11 cellular contexts compared by ENCODE assay signal in the genomic region with DNA sequence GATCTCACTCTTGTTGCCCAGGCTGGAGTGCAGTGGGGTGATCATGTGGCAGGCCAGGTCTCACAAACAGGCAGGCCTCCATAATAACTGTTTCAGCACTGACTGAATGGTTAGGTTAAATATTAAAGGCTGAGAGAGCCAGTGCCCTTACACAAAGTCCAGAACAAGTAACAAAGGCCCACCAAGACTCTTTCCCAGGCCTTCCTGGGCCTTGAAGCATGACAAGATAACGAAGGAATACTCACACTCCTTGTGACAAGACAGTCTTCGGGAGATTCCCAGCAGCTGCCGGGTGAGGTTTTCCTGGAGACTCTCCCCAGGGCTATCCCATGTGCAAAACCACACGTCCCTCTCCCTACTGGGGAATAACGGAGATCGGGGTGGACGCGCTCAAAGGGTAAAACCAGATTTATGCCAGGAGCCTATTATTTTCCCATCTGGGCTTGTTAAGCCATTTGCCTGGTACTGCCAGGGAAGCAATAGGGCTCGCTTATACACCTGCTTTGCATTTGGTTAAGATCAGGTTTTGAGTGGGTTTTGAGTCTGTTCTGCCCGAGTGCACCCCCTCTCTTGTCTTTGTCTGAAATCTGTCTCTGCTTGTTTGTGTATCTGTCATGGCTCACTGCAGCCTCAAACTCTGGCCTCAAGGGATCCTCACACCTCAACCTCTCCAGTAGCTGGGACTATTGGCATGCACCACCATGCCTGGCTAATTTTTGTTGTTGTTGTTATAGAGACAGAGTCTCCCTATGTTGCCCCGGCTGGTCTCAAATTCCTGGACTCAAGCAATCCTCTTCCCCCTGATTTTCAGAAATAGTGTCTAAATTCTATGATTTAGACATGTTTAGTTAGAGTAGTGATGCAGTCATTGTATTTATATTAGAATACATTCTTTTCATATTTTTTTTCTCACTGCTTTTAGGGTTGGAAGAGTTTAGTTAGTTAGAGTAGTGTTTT. TPM values are rescaled to one million over a fixed set of nuclear protein-coding genes. Genes with fewer than 3 reads are reported as not detected.
DNase-seq lines count a peak whose midpoint lies in the region; ATAC-seq lines count a peak whose summit lies in the region.
"Had no signal": no experiment of that assay in that cellular context is flagged by ENCODE, and none has a peak within 500 bp of the region (broad histone marks: within the 10 kb centered on the region; RNA-seq: fewer than 3 reads in every experiment).

No MANE protein-coding gene starts in this region.

- H3K27me3 Mint-ChIP-seq in stimulated activated memory B cell treated with anti-CD40 and anti-IgM and Interleukin-4, amounts not matched to agents 10 μg/mL and 1 μg/mL and 100 μg/mL, for 72 hours: peaks cover 20% of the 10 kb centered on the region

- no peak overlapping the region for H2AK5ac ChIP-seq in trophoblast cell (ENCODE audit: low read length)

- H4K8ac ChIP-seq in trophoblast cell (ENCODE audit: low read depth, low read length): no peak overlapping the region

- H3K4me1 Mint-ChIP-seq in stimulated activated memory B cell treated with anti-CD40 and anti-IgM and Interleukin-4, amounts not matched to agents 10 μg/mL and 1 μg/mL and 100 μg/mL, for 72 hours: peaks cover 23% of the 10 kb centered on the region

- H2BK12ac ChIP-seq in trophoblast cell (ENCODE audit: low read length): no peak overlapping the region

- H3K79me2 ChIP-seq in trophoblast cell (ENCODE audit: control insufficient read depth, insufficient read depth, low read length, poor library complexity): no peaks in the 10 kb centered on the region

- no peaks in the 10 kb centered on the region for H3K36me3 Mint-ChIP-seq in stimulated activated memory B cell treated with anti-CD40 and anti-IgM and Interleukin-4, amounts not matched to agents 10 μg/mL and 1 μg/mL and 100 μg/mL, for 72 hours

- H3K4me3 ChIP-seq in trophoblast cell (ENCODE audit: low read depth, low read length): no peak overlapping the region
- H3K4me3 ChIP-seq: ovary had no signal

- H3K18ac ChIP-seq in trophoblast cell (ENCODE audit: low read length): no peak overlapping the region

- peak; percentile 16 for DNase-seq in NCI-H2107 (lab: John Stamatoyannopoulos, UW)
- no peak for DNase-seq in trophoblast cell
- no peak for DNase-seq in HPDE6-E6E7 (ENCODE audit: extremely low spot score)
- DNase-seq in SKM-1 treated with dmso at 0.1 percent for 144 hours (lab: John Stamatoyannopoulos, UW; ENCODE audit: unreplicated experiment): no peak
- DNase-seq: activated effector memory CD4-positive, alpha-beta T cell treated with anti-CD3 and anti-CD28 coated beads, Interleukin-2, amount 50 U/mL, for 16 hours; dermis blood vessel endothelial cell; NCI-H226; ovary had no signal

- no CpG with 5 or more reads among the region's 11 CpGs for WGBS in trophoblast cell (ENCODE audit: extremely low coverage, insufficient coverage, insufficient read length)

- no peak overlapping the region for H2BK120ac ChIP-seq in trophoblast cell (ENCODE audit: insufficient read depth, low read length, poor library complexity)

- H3K9me3 Mint-ChIP-seq in stimulated activated memory B cell treated with anti-CD40 and anti-IgM and Interleukin-4, amounts not matched to agents 10 μg/mL and 1 μg/mL and 100 μg/mL, for 72 hours: no peaks in the 10 kb centered on the region

- no peak overlapping the region for H3K4ac ChIP-seq in trophoblast cell (ENCODE audit: low read depth, low read length)

- H3K23ac ChIP-seq in trophoblast cell (ENCODE audit: low read length): no peak overlapping the region

- H3K27ac Mint-ChIP-seq in stimulated activated memory B cell treated with anti-CD40 and anti-IgM and Interleukin-4, amounts not matched to agents 10 μg/mL and 1 μg/mL and 100 μg/mL, for 72 hours: no peak overlapping the region

- no peak overlapping the region for H3K4me3 Mint-ChIP-seq in stimulated activated memory B cell treated with anti-CD40 and anti-IgM and Interleukin-4, amounts not matched to agents 10 μg/mL and 1 μg/mL and 100 μg/mL, for 72 hours

- H2AFZ ChIP-seq in trophoblast cell (ENCODE audit: insufficient read depth, low read length, poor library complexity): no peak overlapping the region

- no peak overlapping the region for H3K27ac ChIP-seq in trophoblast cell (ENCODE audit: low read depth, low read length)
- H3K27ac ChIP-seq: ovary had no signal

- H2BK5ac ChIP-seq in trophoblast cell (ENCODE audit: low read depth, low read length, poor library complexity): no peak overlapping the region

- H3K9ac ChIP-seq in trophoblast cell (ENCODE audit: low read length): no peak overlapping the region

- no peak overlapping the region for H3K4me2 ChIP-seq in trophoblast cell (ENCODE audit: low read length)

- peak; percentile 95 for ATAC-seq in GM19328 (IDR thresholded peaks at IDR 0.05; ENCODE audit: unreplicated experiment)
- ATAC-seq in HG02870 (IDR thresholded peaks at IDR 0.05; ENCODE audit: unreplicated experiment): peak; percentile 61
- ATAC-seq in stimulated activated memory B cell treated with anti-CD40 and anti-IgM and Interleukin-4, amounts not matched to agents 10 μg/mL and 1 μg/mL and 100 μg/mL, for 72 hours: peak; percentile 95

- H3K36me3 ChIP-seq in trophoblast cell (ENCODE audit: control insufficient read depth in 1 of 2, insufficient read depth in 2 of 2, low read length in 2 of 2): no peaks in the 10 kb centered on the region
- H3K36me3 ChIP-seq: ovary had no signal

- no peak overlapping the region for H4K91ac ChIP-seq in trophoblast cell (ENCODE audit: low read depth, low read length)

- H3K9me3 ChIP-seq in trophoblast cell (ENCODE audit: insufficient read depth, low read depth, low read length): no peaks in the 10 kb centered on the region
- H3K9me3 ChIP-seq: ovary had no signal

- no peak overlapping the region for H3K14ac ChIP-seq in trophoblast cell (ENCODE audit: low read length)

- H4K12ac ChIP-seq in trophoblast cell (ENCODE audit: low read depth, low read length): no peak overlapping the region

- H3K79me1 ChIP-seq in trophoblast cell (ENCODE audit: low read length): no peaks in the 10 kb centered on the region

- peaks cover 0 to 2% of the 10 kb centered on the region in 2 experiments for H3K4me1 ChIP-seq in trophoblast cell (ENCODE audit: control insufficient read depth in 1 of 2, insufficient read depth in 2 of 2, low read length in 2 of 2)

- H3K27me3 ChIP-seq in trophoblast cell (ENCODE audit: insufficient read depth, low read length): no peaks in the 10 kb centered on the region
- H3K27me3 ChIP-seq: ovary had no signal

RNA-seq across cellular contexts. Expression of a gene that starts 1.4 kb away (rescaled TPM):
- polyA plus RNA-seq in trophoblast cell (2013): 0.01 and 0.03 TPM in 2 replicates

RNA-seq across cellular contexts. Expression of a gene that starts 7.6 kb away (rescaled TPM):
- 18.7 and 18.8 TPM in 2 replicates for polyA plus RNA-seq in trophoblast cell (2013)
